14 cellular contexts compared by ENCODE assay signal in genomic region chr2:206531996-206532543, GRCh38.
A peak's percentile ranks its signal among the peaks of the same experiment; 100 is the strongest.
DNase-seq lines count a peak whose midpoint lies in the region; ATAC-seq and TF ChIP-seq lines count a peak whose summit lies in the region.
"Had no signal": no experiment of that assay in that cellular context is flagged by ENCODE, and none has a peak within 500 bp of the region (broad histone marks: within the 10 kb centered on the region; RNA-seq: fewer than 3 reads in every experiment).

No MANE protein-coding gene starts in this region.

- TF ChIP-seq CTCF in foreskin keratinocyte (conservative IDR thresholded peaks at IDR 0.05) (no peak), vagina (IDR thresholded peaks at IDR 0.05) (no peak)

- H3K9me3 ChIP-seq in SK-N-MC (ENCODE audit: low read depth, low read length): no peaks in the 10 kb centered on the region
- H3K9me3 ChIP-seq in skeletal muscle tissue (ENCODE audit: control insufficient read depth in 3 of 3, low read length in 3 of 3): no peaks in the 10 kb centered on the region
- no peaks in the 10 kb centered on the region for H3K9me3 ChIP-seq in vagina

- peak overlapping the region; percentile 59 for H3K9ac ChIP-seq in SK-N-MC (ENCODE audit: insufficient read length)
- peak overlapping the region in 1 of 3 donors; percentile 35 for H3K9ac ChIP-seq in skeletal muscle tissue (ENCODE audit: low read depth in 1 of 3, low read length in 3 of 3)

- H3K27ac ChIP-seq in SK-N-MC: peak overlapping the region; percentile 67; the same call in 1 of the 2 replicates
- no peak overlapping the region for H3K27ac ChIP-seq in foreskin keratinocyte
- H3K27ac ChIP-seq in skeletal muscle tissue (ENCODE audit: low read depth, low read length): peak overlapping the region; percentile 61
- no peak overlapping the region for H3K27ac ChIP-seq in vagina

- H3K27me3 ChIP-seq in foreskin keratinocyte: no peaks in the 10 kb centered on the region
- H3K27me3 ChIP-seq in skeletal muscle tissue (ENCODE audit: control insufficient read depth in 3 of 3, insufficient read depth in 3 of 3, low read length in 3 of 3): no peaks in the 10 kb centered on the region
- no peaks in the 10 kb centered on the region for H3K27me3 ChIP-seq in vagina

- intact Hi-C loops in vagina (cut with DNase I): no loop called here

- H3K4me3 ChIP-seq in SK-N-MC (peak overlapping the region; percentile 36; the same call in 1 of the 2 replicates), skeletal muscle tissue (ENCODE audit: low read length in 3 of 3) (no peak overlapping the region), vagina (no peak overlapping the region)

- peak; percentile 18 for ATAC-seq in foreskin keratinocyte
- ATAC-seq: natural killer cell had no signal

- TF ChIP-seq POLR2A in vagina (IDR thresholded peaks at IDR 0.05): no peak

- H3K4me1 ChIP-seq in foreskin keratinocyte: peaks cover 7% of the 10 kb centered on the region
- peaks cover 4 to 7% (median 6%) of the 10 kb centered on the region in 3 donors for H3K4me1 ChIP-seq in skeletal muscle tissue (ENCODE audit: control insufficient read depth in 3 of 3, insufficient read depth in 3 of 3, low read length in 3 of 3)
- H3K4me1 ChIP-seq in vagina: no peaks in the 10 kb centered on the region

- H3K36me3 ChIP-seq in SK-N-MC (ENCODE audit: insufficient read depth, low read length) (no peaks in the 10 kb centered on the region), skeletal muscle tissue (ENCODE audit: control insufficient read depth in 3 of 3, insufficient read depth in 3 of 3, low read length in 3 of 3) (no peaks in the 10 kb centered on the region), vagina (no peaks in the 10 kb centered on the region)

- DNase-seq in NCI-H2107 treated with DMSO at 0.1 percent for 48 hours (lab: John Stamatoyannopoulos, UW; ENCODE audit: unreplicated experiment) (peak; percentile 38), NCI-H2107 (lab: John Stamatoyannopoulos, UW) (no peak), SK-N-MC (ENCODE audit: low read depth, low spot score) (no peak), foreskin keratinocyte (no peak), HK-2 (ENCODE audit: unreplicated experiment) (no peak), vagina (ENCODE audit: extremely low spot score in 2 of 2) (no peak), OCI-M1 (lab: John Stamatoyannopoulos, UW) (no peak)
- DNase-seq: 8988T; activated CD8-positive, alpha-beta memory T cell treated with anti-CD3 and anti-CD28 coated beads, Interleukin-2, amount 50 U/mL, for 4 hours; activated naive CD8-positive, alpha-beta T cell treated with anti-CD3 and anti-CD28 coated beads, Interleukin-2, amount 10 ng/mL, durations not matched to agents 7 days and 5 days; natural killer cell; NCI-H1048; SIG-M5 had no signal

Comparison
In these comparisons a context has a peak if more than half of its experiments do, and no peak if none do; other contexts are left out.
1. H3K27ac ChIP-seq: peak in SK-N-MC (single experiment) and skeletal muscle tissue (single experiment); none in foreskin keratinocyte (single experiment) and vagina (single experiment).